1 cellular context compared by ENCODE assay signal in the genomic region with DNA sequence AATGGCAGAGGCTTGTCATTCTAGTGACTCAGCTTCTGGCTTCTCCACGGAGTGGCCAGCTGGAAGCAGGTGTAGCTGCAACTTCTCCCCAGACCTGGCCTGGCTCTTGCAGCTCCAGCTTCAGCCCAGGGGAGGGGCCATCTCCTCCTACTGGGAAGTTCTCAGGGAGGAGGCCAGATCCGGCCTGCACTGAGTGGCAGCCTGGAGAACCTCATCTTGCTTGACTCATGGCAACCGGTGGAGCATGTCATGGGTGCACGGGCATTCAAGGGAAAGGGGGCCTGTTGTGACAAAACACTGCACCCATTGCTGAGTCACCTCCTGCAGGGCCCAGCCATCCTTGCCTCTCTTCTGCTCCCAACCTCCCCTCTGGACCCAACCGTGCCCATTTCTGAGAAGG.
TF ChIP-seq lines count a peak whose summit lies in the region.

No MANE protein-coding gene starts in this region.

TF ChIP-seq in K562, 482 proteins besides CTCF, POLR2A, EP300 and RAD21 (continued from another document and continues in another):
- TF ChIP-seq, protein P1, sequence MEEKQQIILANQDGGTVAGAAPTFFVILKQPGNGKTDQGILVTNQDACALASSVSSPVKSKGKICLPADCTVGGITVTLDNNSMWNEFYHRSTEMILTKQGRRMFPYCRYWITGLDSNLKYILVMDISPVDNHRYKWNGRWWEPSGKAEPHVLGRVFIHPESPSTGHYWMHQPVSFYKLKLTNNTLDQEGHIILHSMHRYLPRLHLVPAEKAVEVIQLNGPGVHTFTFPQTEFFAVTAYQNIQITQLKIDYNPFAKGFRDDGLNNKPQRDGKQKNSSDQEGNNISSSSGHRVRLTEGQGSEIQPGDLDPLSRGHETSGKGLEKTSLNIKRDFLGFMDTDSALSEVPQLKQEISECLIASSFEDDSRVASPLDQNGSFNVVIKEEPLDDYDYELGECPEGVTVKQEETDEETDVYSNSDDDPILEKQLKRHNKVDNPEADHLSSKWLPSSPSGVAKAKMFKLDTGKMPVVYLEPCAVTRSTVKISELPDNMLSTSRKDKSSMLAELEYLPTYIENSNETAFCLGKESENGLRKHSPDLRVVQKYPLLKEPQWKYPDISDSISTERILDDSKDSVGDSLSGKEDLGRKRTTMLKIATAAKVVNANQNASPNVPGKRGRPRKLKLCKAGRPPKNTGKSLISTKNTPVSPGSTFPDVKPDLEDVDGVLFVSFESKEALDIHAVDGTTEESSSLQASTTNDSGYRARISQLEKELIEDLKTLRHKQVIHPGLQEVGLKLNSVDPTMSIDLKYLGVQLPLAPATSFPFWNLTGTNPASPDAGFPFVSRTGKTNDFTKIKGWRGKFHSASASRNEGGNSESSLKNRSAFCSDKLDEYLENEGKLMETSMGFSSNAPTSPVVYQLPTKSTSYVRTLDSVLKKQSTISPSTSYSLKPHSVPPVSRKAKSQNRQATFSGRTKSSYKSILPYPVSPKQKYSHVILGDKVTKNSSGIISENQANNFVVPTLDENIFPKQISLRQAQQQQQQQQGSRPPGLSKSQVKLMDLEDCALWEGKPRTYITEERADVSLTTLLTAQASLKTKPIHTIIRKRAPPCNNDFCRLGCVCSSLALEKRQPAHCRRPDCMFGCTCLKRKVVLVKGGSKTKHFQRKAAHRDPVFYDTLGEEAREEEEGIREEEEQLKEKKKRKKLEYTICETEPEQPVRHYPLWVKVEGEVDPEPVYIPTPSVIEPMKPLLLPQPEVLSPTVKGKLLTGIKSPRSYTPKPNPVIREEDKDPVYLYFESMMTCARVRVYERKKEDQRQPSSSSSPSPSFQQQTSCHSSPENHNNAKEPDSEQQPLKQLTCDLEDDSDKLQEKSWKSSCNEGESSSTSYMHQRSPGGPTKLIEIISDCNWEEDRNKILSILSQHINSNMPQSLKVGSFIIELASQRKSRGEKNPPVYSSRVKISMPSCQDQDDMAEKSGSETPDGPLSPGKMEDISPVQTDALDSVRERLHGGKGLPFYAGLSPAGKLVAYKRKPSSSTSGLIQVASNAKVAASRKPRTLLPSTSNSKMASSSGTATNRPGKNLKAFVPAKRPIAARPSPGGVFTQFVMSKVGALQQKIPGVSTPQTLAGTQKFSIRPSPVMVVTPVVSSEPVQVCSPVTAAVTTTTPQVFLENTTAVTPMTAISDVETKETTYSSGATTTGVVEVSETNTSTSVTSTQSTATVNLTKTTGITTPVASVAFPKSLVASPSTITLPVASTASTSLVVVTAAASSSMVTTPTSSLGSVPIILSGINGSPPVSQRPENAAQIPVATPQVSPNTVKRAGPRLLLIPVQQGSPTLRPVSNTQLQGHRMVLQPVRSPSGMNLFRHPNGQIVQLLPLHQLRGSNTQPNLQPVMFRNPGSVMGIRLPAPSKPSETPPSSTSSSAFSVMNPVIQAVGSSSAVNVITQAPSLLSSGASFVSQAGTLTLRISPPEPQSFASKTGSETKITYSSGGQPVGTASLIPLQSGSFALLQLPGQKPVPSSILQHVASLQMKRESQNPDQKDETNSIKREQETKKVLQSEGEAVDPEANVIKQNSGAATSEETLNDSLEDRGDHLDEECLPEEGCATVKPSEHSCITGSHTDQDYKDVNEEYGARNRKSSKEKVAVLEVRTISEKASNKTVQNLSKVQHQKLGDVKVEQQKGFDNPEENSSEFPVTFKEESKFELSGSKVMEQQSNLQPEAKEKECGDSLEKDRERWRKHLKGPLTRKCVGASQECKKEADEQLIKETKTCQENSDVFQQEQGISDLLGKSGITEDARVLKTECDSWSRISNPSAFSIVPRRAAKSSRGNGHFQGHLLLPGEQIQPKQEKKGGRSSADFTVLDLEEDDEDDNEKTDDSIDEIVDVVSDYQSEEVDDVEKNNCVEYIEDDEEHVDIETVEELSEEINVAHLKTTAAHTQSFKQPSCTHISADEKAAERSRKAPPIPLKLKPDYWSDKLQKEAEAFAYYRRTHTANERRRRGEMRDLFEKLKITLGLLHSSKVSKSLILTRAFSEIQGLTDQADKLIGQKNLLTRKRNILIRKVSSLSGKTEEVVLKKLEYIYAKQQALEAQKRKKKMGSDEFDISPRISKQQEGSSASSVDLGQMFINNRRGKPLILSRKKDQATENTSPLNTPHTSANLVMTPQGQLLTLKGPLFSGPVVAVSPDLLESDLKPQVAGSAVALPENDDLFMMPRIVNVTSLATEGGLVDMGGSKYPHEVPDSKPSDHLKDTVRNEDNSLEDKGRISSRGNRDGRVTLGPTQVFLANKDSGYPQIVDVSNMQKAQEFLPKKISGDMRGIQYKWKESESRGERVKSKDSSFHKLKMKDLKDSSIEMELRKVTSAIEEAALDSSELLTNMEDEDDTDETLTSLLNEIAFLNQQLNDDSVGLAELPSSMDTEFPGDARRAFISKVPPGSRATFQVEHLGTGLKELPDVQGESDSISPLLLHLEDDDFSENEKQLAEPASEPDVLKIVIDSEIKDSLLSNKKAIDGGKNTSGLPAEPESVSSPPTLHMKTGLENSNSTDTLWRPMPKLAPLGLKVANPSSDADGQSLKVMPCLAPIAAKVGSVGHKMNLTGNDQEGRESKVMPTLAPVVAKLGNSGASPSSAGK (IDR thresholded peaks at IDR 0.05), result 0 out of 2 replicates have a peak, but pooled peaks have one; percentile 7
- TF ChIP-seq ATF7 (IDR thresholded peaks at IDR 0.05), result peak; percentile 28; the same call in 1 of the 2 replicates
- no peak for TF ChIP-seq CTCFL (IDR thresholded peaks at IDR 0.05; ENCODE audit: borderline replicate concordance, insufficient read depth, low read depth, low read length, poor library complexity, severe bottlenecking)
- no peak for TF ChIP-seq SMAD1 (IDR thresholded peaks at IDR 0.05; ENCODE audit: low read depth, low read length, partially characterized antibody)
- peak in 1 of 2 experiments; percentile 20; a peak in 1 of 4 replicates for TF ChIP-seq MAZ (CRISPR knock-in tag; conservative IDR thresholded peaks at IDR 0.05 in 1 of 2, IDR thresholded peaks at IDR 0.05 in 1 of 2)
- no peak for TF ChIP-seq SMARCA5 (IDR thresholded peaks at IDR 0.05)
- no peak for TF ChIP-seq BACH1 (tag; IDR thresholded peaks at IDR 0.05)
- TF ChIP-seq HMG20B (CRISPR knock-in tag; IDR thresholded peaks at IDR 0.05), result no peak
- TF ChIP-seq ZNF592 (IDR thresholded peaks at IDR 0.05), result peak; percentile 82; the same call in 1 of the 2 replicates
- TF ChIP-seq C11orf30 (IDR thresholded peaks at IDR 0.05; ENCODE audit: low read depth), result peak; percentile 55
- peak; percentile 72 for TF ChIP-seq DMBX1 (CRISPR knock-in tag; IDR thresholded peaks at IDR 0.05; ENCODE audit: borderline replicate concordance)
- TF ChIP-seq PRDM10 (IDR thresholded peaks at IDR 0.05; ENCODE audit: partially characterized antibody), result no peak
- no peak for TF ChIP-seq POLR3A (IDR thresholded peaks at IDR 0.05; ENCODE audit: borderline replicate concordance, extremely low read depth, insufficient read depth, insufficient read length)
- peak; percentile 84 for TF ChIP-seq ZNF324 (CRISPR knock-in tag; IDR thresholded peaks at IDR 0.05)
- no peak for TF ChIP-seq NUFIP1 (IDR thresholded peaks at IDR 0.05; ENCODE audit: partially characterized antibody)
- TF ChIP-seq HNRNPH1 (optimal IDR thresholded peaks at IDR 0.05; ENCODE audit: low read depth, low read length), result no peak
- 0 out of 2 replicates have a peak, but pooled peaks have one; percentile 27 for TF ChIP-seq MECOM (CRISPR knock-in tag; IDR thresholded peaks at IDR 0.05)
- no peak for TF ChIP-seq UBTF (IDR thresholded peaks at IDR 0.05; ENCODE audit: borderline replicate concordance in 1 of 2, low read depth in 2 of 2, low read length in 2 of 2)
- no peak for TF ChIP-seq VEZF1 (CRISPR knock-in tag; IDR thresholded peaks at IDR 0.05)
- TF ChIP-seq NFE2 (IDR thresholded peaks at IDR 0.05; ENCODE audit: low read depth), result peak; percentile 65
- peak; percentile 61 for TF ChIP-seq MAFG (tag; conservative IDR thresholded peaks at IDR 0.05)
- TF ChIP-seq RBM22 (IDR thresholded peaks at IDR 0.05; ENCODE audit: low read depth, low read length, poor library complexity, severe bottlenecking), result no peak
